8 cellular contexts compared by ENCODE assay signal in genomic region chr20:34874094-34874654, GRCh38. TPM values are rescaled to one million over a fixed set of nuclear protein-coding genes. Genes with fewer than 3 reads are reported as not detected.
DNase-seq lines count a peak whose midpoint lies in the region; ATAC-seq and TF ChIP-seq lines count a peak whose summit lies in the region.

No MANE protein-coding gene starts in this region.

- no peak for TF ChIP-seq EP300 in stomach (IDR thresholded peaks at IDR 0.05)

- no peak for ATAC-seq in GM19035 (IDR thresholded peaks at IDR 0.05; ENCODE audit: unreplicated experiment)

- peaks cover 4% of the 10 kb centered on the region for H3K4me1 ChIP-seq in NT2/D1 (ENCODE audit: insufficient read depth, insufficient read length)
- H3K4me1 ChIP-seq in esophagus squamous epithelium: peaks cover 16 to 71% (median 37%) of the 10 kb centered on the region in 3 donors
- H3K4me1 ChIP-seq in stomach: peaks cover 35 to 72% (median 67%) of the 10 kb centered on the region in 4 donors

- TF ChIP-seq POLR2A in esophagus squamous epithelium (IDR thresholded peaks at IDR 0.05) (no peak), stomach (IDR thresholded peaks at IDR 0.05) (no peak)

- H3K27me3 ChIP-seq in NT2/D1 (ENCODE audit: insufficient read depth, insufficient read length): peaks cover 41% of the 10 kb centered on the region
- no peaks in the 10 kb centered on the region for H3K27me3 ChIP-seq in esophagus squamous epithelium
- no peaks in the 10 kb centered on the region for H3K27me3 ChIP-seq in stomach

- H3K27ac ChIP-seq in esophagus squamous epithelium (peak overlapping the region in 3 of 4 donors; percentile 64 to 94 (median 90)), stomach (peak overlapping the region; percentile 66 to 95 (median 92))

- intact Hi-C loops in esophagus squamous epithelium (cut with DNase I): loop anchor here (5.0 to 10.0 kb wide), 2 partner anchors 83 to 221 kb away; partner anchors contain the start of genes GSS, MYH7B and TRPC4AP
- intact Hi-C loops in stomach (cut with DNase I; ENCODE audit: low total_unique reads): loop anchor here (5.0 kb wide), 1 partner anchor 83 kb away; the partner anchor contains the start of genes GSS and MYH7B

- WGBS in esophagus squamous epithelium, 2 donors: 19 to 28% methylated on average over 2 of the region's 2 CpGs
- 5 to 44% (median 25%) methylated on average over 2 of the region's 2 CpGs for WGBS in stomach, 5 donors

- H3K9me3 ChIP-seq in NT2/D1 (ENCODE audit: insufficient read depth, low read length): no peaks in the 10 kb centered on the region
- H3K9me3 ChIP-seq in esophagus squamous epithelium: no peaks in the 10 kb centered on the region
- no peaks in the 10 kb centered on the region for H3K9me3 ChIP-seq in stomach

- no peak overlapping the region for H3K9ac ChIP-seq in NT2/D1 (ENCODE audit: insufficient read length, low read depth)

- TF ChIP-seq CTCF in esophagus squamous epithelium (IDR thresholded peaks at IDR 0.05): peak; percentile 68 to 97 (median 92)
- peak in 5 of 7 experiments; percentile 71 to 99 (median 93) for TF ChIP-seq CTCF in stomach (IDR thresholded peaks at IDR 0.05)

- DNase-seq in D341Med (ENCODE audit: low spot score): peak; percentile 79
- DNase-seq in Jurkat, Clone E6-1 (ENCODE audit: low read depth, low spot score): peak; percentile 74
- peak; percentile 68 for DNase-seq in NT2/D1 (ENCODE audit: low read depth, low spot score)
- peak; percentile 43 for DNase-seq in activated T-cell treated with anti-CD3 and anti-CD28 coated beads, Interleukin-2, amount 50 U/mL, for 1 hour
- peak; percentile 21 for DNase-seq in esophagus squamous epithelium (lab: John Stamatoyannopoulos, UW)
- peak; percentile 90 for DNase-seq in myocyte (ENCODE audit: low read depth)
- DNase-seq in stomach: peak; percentile 86

- H3K4me3 ChIP-seq in Jurkat, Clone E6-1 (ENCODE audit: low read length): no peak overlapping the region
- H3K4me3 ChIP-seq in NT2/D1 (ENCODE audit: insufficient read length, low read depth) (no peak overlapping the region), esophagus squamous epithelium (no peak overlapping the region), stomach (no peak overlapping the region)

- H3K36me3 ChIP-seq in NT2/D1 (ENCODE audit: insufficient read depth, insufficient read length, low read length): peaks cover 5% of the 10 kb centered on the region
- H3K36me3 ChIP-seq in esophagus squamous epithelium: no peaks in the 10 kb centered on the region
- H3K36me3 ChIP-seq in stomach: no peaks in the 10 kb centered on the region

RNA-seq across cellular contexts. Expression of gene GGT7, which starts 1.5 kb away (rescaled TPM):
- polyA plus RNA-seq in Jurkat, Clone E6-1 (2012; ENCODE audit: insufficient read depth, insufficient read length): 26.1 TPM
- total RNA-seq in esophagus squamous epithelium (1 to 10 TPM; 1.8 to 8.2 (median 5.1) TPM), myocyte (3.1 and 4.0 TPM in 2 replicates), stomach (10 to 100 TPM; 10.5 to 29.0 (median 19.2) TPM)
- polyA plus RNA-seq in myocyte (2012): 10.2 TPM
- polyA plus RNA-seq in stomach: 10 to 100 TPM in 1 of 3 donors, 1 to 10 TPM in 2; 4.1 to 12.8 (median 8.4) TPM

RNA-seq across cellular contexts. Expression of gene ACSS2, which starts 2.2 kb away (rescaled TPM):
- 9.8 TPM for polyA plus RNA-seq in Jurkat, Clone E6-1 (2012; ENCODE audit: insufficient read depth, insufficient read length)
- total RNA-seq in esophagus squamous epithelium (10 to 100 TPM; 29.5 to 69.1 (median 43.6) TPM), myocyte (40.4 and 43.6 TPM in 2 replicates), stomach (1,000 to 10,000 TPM in 1 of 5 donors, 100 to 1,000 TPM in 3, 10 to 100 TPM in 1; 98.8 to 1,709 (median 162) TPM)
- polyA plus RNA-seq in myocyte (2012): 20.1 TPM
- polyA plus RNA-seq in stomach: 100 to 1,000 TPM in 1 of 3 donors, 10 to 100 TPM in 2; 59.0 to 120 (median 68.5) TPM

RNA-seq across cellular contexts. Expression of gene NCOA6, which starts 48.7 kb away (rescaled TPM):
- 17.8 TPM for polyA plus RNA-seq in Jurkat, Clone E6-1 (2012; ENCODE audit: insufficient read depth, insufficient read length)
- total RNA-seq in esophagus squamous epithelium (10 to 100 TPM; 11.6 to 21.8 (median 18.1) TPM), myocyte (8.9 and 10.5 TPM in 2 replicates), stomach (10 to 100 TPM in 4 of 5 donors, 1 to 10 TPM in 1; 9.7 to 63.8 (median 29.2) TPM)
- 13.6 TPM for polyA plus RNA-seq in myocyte (2012)
- polyA plus RNA-seq in stomach: 10 to 100 TPM; 13.6 to 21.0 (median 15.2) TPM

Comparison
In these comparisons a context has a peak if more than half of its experiments do, and no peak if none do; other contexts are left out.
1. DNase-seq: peak in every context shown above with its lines; median percentile 90 in myocyte; 86 in stomach; 79 in D341Med; 74 in Jurkat, Clone E6-1; 68 in NT2/D1; 43 in activated T-cell treated with anti-CD3 and anti-CD28 coated beads, Interleukin-2, amount 50 U/mL, for 1 hour; 21 in esophagus squamous epithelium.